ENCODE assay signal across 8 cellular contexts in genomic region chr19:45770192-45771101, GRCh38. TPM values are rescaled to one million over a fixed set of nuclear protein-coding genes. Genes with fewer than 3 reads are reported as not detected.
A peak's percentile ranks its signal among the peaks of the same experiment; 100 is the strongest.
DNase-seq lines count a peak whose midpoint lies in the region; ATAC-seq and TF ChIP-seq lines count a peak whose summit lies in the region.

No MANE protein-coding gene starts in this region.

- H3K27me3 ChIP-seq in colonic mucosa (no peaks in the 10 kb centered on the region), layer of hippocampus (ENCODE audit: control insufficient read depth, insufficient read depth, low read length) (no peaks in the 10 kb centered on the region)

- H3K9me3 ChIP-seq in colonic mucosa = no peaks in the 10 kb centered on the region

- peaks cover 10% of the 10 kb centered on the region for H3K27me3 Mint-ChIP-seq in activated CD4-positive, alpha-beta T cell treated with anti-CD3 and anti-CD28 coated beads for 36 hours

- no peaks in the 10 kb centered on the region for H3K9me3 Mint-ChIP-seq in activated CD4-positive, alpha-beta T cell treated with anti-CD3 and anti-CD28 coated beads for 36 hours (ENCODE audit: low read depth)

- peaks cover 8% of the 10 kb centered on the region for H3K4me1 ChIP-seq in colonic mucosa

- H3K4me3 ChIP-seq in AG09309 (ENCODE audit: control insufficient read depth, low read depth, low read length) (peak overlapping the region; percentile 54), colonic mucosa (peak overlapping the region; percentile 77)

- H3K4me1 Mint-ChIP-seq in activated CD4-positive, alpha-beta T cell treated with anti-CD3 and anti-CD28 coated beads for 36 hours = peaks cover 10% of the 10 kb centered on the region

- intact Hi-C loops in activated CD4-positive, alpha-beta T cell treated with anti-CD3 and anti-CD28 coated beads for 36 hours (cut with DNase I, micrococcal nuclease) = loop anchor here (1.0 kb wide), 11 partner anchors 9 to 592 kb away; partner anchors contain the start of genes BLOC1S3 (in 1 of the 2), DMWD (in 1 of the 2), IRF2BP1 (in 1 of the 2) and QPCTL (in 1 of the 2)
- intact Hi-C loops in colonic mucosa (cut with DNase I) = no loop called here

- H3K36me3 Mint-ChIP-seq in activated CD4-positive, alpha-beta T cell treated with anti-CD3 and anti-CD28 coated beads for 36 hours (ENCODE audit: low read depth) = peaks cover 3% of the 10 kb centered on the region

- H3K4me3 Mint-ChIP-seq in activated CD4-positive, alpha-beta T cell treated with anti-CD3 and anti-CD28 coated beads for 36 hours = peak overlapping the region; percentile 78

- peak; percentile 91 for DNase-seq in AG09309 (ENCODE audit: low read depth)
- peak; percentile 96 to 98 for DNase-seq in NCI-H446 (lab: John Stamatoyannopoulos, UW)
- peak; percentile 93 for DNase-seq in activated CD4-positive, alpha-beta T cell treated with anti-CD3 and anti-CD28 coated beads for 36 hours
- DNase-seq in colonic mucosa = peak; percentile 97
- peak; percentile 79 to 86 (median 81) for DNase-seq in stimulated activated CD4-positive, alpha-beta T cell treated with anti-CD3 and anti-CD28 coated beads, Interleukin-1b, Interleukin-23, amount 100 ng/mL, for 24 hours (ENCODE audit: low read depth in 4 of 4, low spot score in 1 of 4)

- POLR2A ChIA-PET in activated CD4-positive, alpha-beta T cell treated with anti-CD3 and anti-CD28 coated beads for 36 hours (lab: Charles Lee) = interaction anchor here (0.5 to 2.5 kb wide), 5 partner anchors 22 to 128 kb away, joined by 3 to 11 read pairs (median 5); partner anchors contain the start of gene DMWD

- CTCF ChIA-PET in activated CD4-positive, alpha-beta T cell treated with anti-CD3 and anti-CD28 coated beads for 36 hours (lab: Charles Lee) = interaction anchor here (0.7 to 7.5 kb wide), 13 partner anchors 9 to 225 kb away, joined by 3 to 126 read pairs (median 4); partner anchors contain the start of genes CCDC61, DMWD, FBXO46 and IRF2BP1

- peak; percentile 47 for ATAC-seq in HG03280 (IDR thresholded peaks at IDR 0.05; ENCODE audit: unreplicated experiment)
- ATAC-seq in activated CD4-positive, alpha-beta T cell treated with anti-CD3 and anti-CD28 coated beads for 36 hours = peak; percentile 68

- peak; percentile 56 for TF ChIP-seq POLR2A in GM18951 (IDR thresholded peaks at IDR 0.05; ENCODE audit: extremely low read depth, insufficient read depth, insufficient read length)

- in situ Hi-C loops in GM18951 (cut with MboI; ENCODE audit: low sequenced_read_pairs, unreplicated experiment) = no loop called here

- H3K27ac ChIP-seq in colonic mucosa (peak overlapping the region; percentile 97), layer of hippocampus (ENCODE audit: low read depth, low read length) (peak overlapping the region; percentile 96)

- H3K27ac Mint-ChIP-seq in activated CD4-positive, alpha-beta T cell treated with anti-CD3 and anti-CD28 coated beads for 36 hours = no peak overlapping the region

- peak overlapping the region; percentile 73 to 94 for H3K9ac ChIP-seq in colonic mucosa (ENCODE audit: low read depth in 2 of 2, low read length in 2 of 2)

- no peaks in the 10 kb centered on the region for H3K36me3 ChIP-seq in colonic mucosa

- peak; percentile 83 for TF ChIP-seq CTCF in AG09309 (IDR thresholded peaks at IDR 0.05; ENCODE audit: control insufficient read depth, insufficient read depth, low read depth, low read length, missing control alignments)
- TF ChIP-seq CTCF in colonic mucosa (IDR thresholded peaks at IDR 0.05) = peak; percentile 96

RNA-seq across cellular contexts. Expression of gene SIX5, which starts 1.4 kb away (rescaled TPM):
- 1 to 10 TPM; 2.0 to 2.2 TPM for total RNA-seq in activated CD4-positive, alpha-beta T cell treated with anti-CD3 and anti-CD28 coated beads for 36 hours
- total RNA-seq in colonic mucosa = 10 to 100 TPM; 11.0 to 15.8 TPM

RNA-seq across cellular contexts. Expression of gene DMPK, which starts 11.8 kb away (rescaled TPM):
- total RNA-seq in activated CD4-positive, alpha-beta T cell treated with anti-CD3 and anti-CD28 coated beads for 36 hours = 10 to 100 TPM; 15.0 to 19.4 TPM
- total RNA-seq in colonic mucosa = 10 to 100 TPM; 30.6 to 36.0 TPM

RNA-seq across cellular contexts. Expression of gene DMWD, which starts 22.2 kb away (rescaled TPM):
- total RNA-seq in activated CD4-positive, alpha-beta T cell treated with anti-CD3 and anti-CD28 coated beads for 36 hours = 10 to 100 TPM; 31.1 to 35.1 TPM
- total RNA-seq in colonic mucosa = 10 to 100 TPM; 29.1 to 43.6 TPM

RNA-seq across cellular contexts. Expression of gene MEIOSIN, which starts 37.2 kb away (rescaled TPM):
- total RNA-seq in activated CD4-positive, alpha-beta T cell treated with anti-CD3 and anti-CD28 coated beads for 36 hours = not detected
- not detected for total RNA-seq in colonic mucosa

RNA-seq across cellular contexts. Expression of gene FBXO46, which starts 39.8 kb away (rescaled TPM):
- 10 to 100 TPM; 32.3 to 43.3 TPM for total RNA-seq in activated CD4-positive, alpha-beta T cell treated with anti-CD3 and anti-CD28 coated beads for 36 hours
- total RNA-seq in colonic mucosa = 10 to 100 TPM; 28.3 to 28.8 TPM

Comparison
In these comparisons a context has a peak if more than half of its experiments do, and no peak if none do; other contexts are left out.
1. Peak in every context shown above with its lines: DNase-seq, ATAC-seq, H3K4me3 ChIP-seq and H3K27ac ChIP-seq.